In genomic region chr7:16416289-16417282, GRCh38 we compare ENCODE assay signal across 14 cellular contexts. TPM values are rescaled to one million over a fixed set of nuclear protein-coding genes. Genes with fewer than 3 reads are reported as not detected.
A peak's percentile ranks its signal among the peaks of the same experiment; 100 is the strongest.
DNase-seq lines count a peak whose midpoint lies in the region; ATAC-seq, FAIRE-seq and TF ChIP-seq lines count a peak whose summit lies in the region.
"Had no signal": no experiment of that assay in that cellular context is flagged by ENCODE, and none has a peak within 500 bp of the region (broad histone marks: within the 10 kb centered on the region; RNA-seq: fewer than 3 reads in every experiment).

No MANE protein-coding gene starts in this region.

- no peak for TF ChIP-seq CTCF in GM10266 (IDR thresholded peaks at IDR 0.05; ENCODE audit: control insufficient read depth, insufficient read depth, low read depth, missing control alignments)

- DNase-seq in GM04503 (ENCODE audit: low read depth) (peak; percentile 91), RCC 7860 (ENCODE audit: low spot score) (peak; percentile 33), dedifferentiated amniotic fluid mesenchymal stem cell (ENCODE audit: extremely low spot score) (peak; percentile 81), renal cortical epithelial cell (ENCODE audit: low read depth) (peak; percentile 86), NCI-H1694 (lab: John Stamatoyannopoulos, UW) (no peak), GM10266 (ENCODE audit: extremely low spot score) (no peak)
- DNase-seq: activated CD4-positive, alpha-beta T cell treated with anti-CD3 and anti-CD28 coated beads, Interleukin-2, amount 50 U/mL, for 1 hour; activated effector memory CD4-positive, alpha-beta T cell treated with Interleukin-2 at 50 U/mL for 16 hours; dermis blood vessel endothelial cell; DMS79; midbrain; MM.1S; NCI-H524 treated with DMSO at 0.1 percent for 48 hours had no signal

- no peak for FAIRE-seq in RCC 7860 (lab: Jason Lieb, UNC)

- no peak for ATAC-seq in GM19467 (IDR thresholded peaks at IDR 0.05; ENCODE audit: unreplicated experiment)

RNA-seq across cellular contexts. Expression of gene CRPPA, which starts 4.8 kb away (rescaled TPM):
- total RNA-seq in renal cortical epithelial cell, result 4.5 and 6.7 TPM in 2 replicates

RNA-seq across cellular contexts. Expression of gene SOSTDC1, which starts 49.0 kb away (rescaled TPM):
- 11.4 TPM in 1 of 2 replicates, not detected in the other for total RNA-seq in renal cortical epithelial cell

Comparison
In these comparisons a context has a peak if more than half of its experiments do, and no peak if none do; other contexts are left out.
1. DNase-seq: peak in GM04503 (single experiment), RCC 7860 (single experiment), dedifferentiated amniotic fluid mesenchymal stem cell (single experiment) and renal cortical epithelial cell (single experiment); none in NCI-H1694 (single experiment) and GM10266 (single experiment).